Comparison of ENCODE assay signal across 24 cellular contexts in the genomic region with DNA sequence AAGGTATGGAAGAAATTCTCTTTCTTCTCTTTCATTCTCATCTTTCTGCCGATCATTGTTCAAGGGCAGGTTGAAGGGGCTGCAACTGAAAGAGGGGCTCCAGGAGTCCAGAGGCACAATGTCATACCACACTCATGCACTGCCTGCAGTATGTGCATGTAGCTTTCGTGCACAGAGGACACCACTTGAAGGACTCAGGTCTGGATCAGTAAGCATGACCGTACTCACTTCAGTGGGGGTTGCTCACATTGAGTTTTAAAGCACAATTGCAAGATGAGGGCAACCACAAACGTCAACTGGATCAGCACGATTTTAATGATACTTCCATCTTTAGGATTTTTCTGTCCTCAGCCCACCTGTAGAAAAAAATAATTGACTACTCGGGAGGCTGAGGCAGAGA.
"Had no signal": no experiment of that assay in that cellular context is flagged by ENCODE, and none has a peak within 500 bp of the region (broad histone marks: within the 10 kb centered on the region; RNA-seq: fewer than 3 reads in every experiment).

No MANE protein-coding gene starts in this region.

- H3K9me3 Mint-ChIP-seq: naive B cell had no signal

- H3K36me3 ChIP-seq: esophagus muscularis mucosa, heart right ventricle, left lung, lower lobe of right lung had no signal

- H3K27ac ChIP-seq: coronary artery, dorsolateral prefrontal cortex, esophagus muscularis mucosa, foreskin keratinocyte, heart right ventricle, left lung, lower lobe of right lung had no signal

- H3K4me3 ChIP-seq: coronary artery, dorsolateral prefrontal cortex, esophagus muscularis mucosa, heart right ventricle, left lung, lower lobe of right lung, mucosa of descending colon had no signal

- H3K4me3 Mint-ChIP-seq: mesothelial cell of epicardium, naive B cell had no signal

- H3K27ac Mint-ChIP-seq: mesothelial cell of epicardium, naive B cell had no signal

- FAIRE-seq: colon, endothelial cell of umbilical vein, frontal cortex, islet of Langerhans, keratinocyte had no signal

- H3K27me3 ChIP-seq: esophagus muscularis mucosa, left lung had no signal

- DNase-seq: dermis blood vessel endothelial cell; dorsolateral prefrontal cortex; effector CD4-positive, alpha-beta T cell; effector memory CD4-positive, alpha-beta T cell; foreskin keratinocyte; glutamatergic neuron; head of caudate nucleus; heart right ventricle; hippocampal formation; left cardiac atrium; left lung; left ventricle myocardium superior; lower lobe of right lung; mesenchymal stem cell; mucosa of descending colon; naive B cell had no signal

- ATAC-seq: foreskin keratinocyte, heart right ventricle, left cardiac atrium, left lung, left ventricle myocardium superior, lower lobe of right lung, mucosa of descending colon had no signal

- H3K9me3 ChIP-seq: esophagus muscularis mucosa, heart right ventricle, left lung, lower lobe of right lung, mucosa of descending colon had no signal
